Comparison of ENCODE assay signal across 14 cellular contexts in genomic region chrX:39475372-39475771, GRCh38.
A peak's percentile ranks its signal among the peaks of the same experiment; 100 is the strongest.
DNase-seq lines count a peak whose midpoint lies in the region; TF ChIP-seq lines count a peak whose summit lies in the region.
"Had no signal": no experiment of that assay in that cellular context is flagged by ENCODE, and none has a peak within 500 bp of the region (broad histone marks: within the 10 kb centered on the region; RNA-seq: fewer than 3 reads in every experiment).

No MANE protein-coding gene starts in this region.

- peaks cover 25% of the 10 kb centered on the region for H3K27me3 Mint-ChIP-seq in nephron progenitor cell (ENCODE audit: low read depth, poor library complexity)

- H3K4me3 Mint-ChIP-seq in nephron progenitor cell = no peak overlapping the region
- H3K4me3 Mint-ChIP-seq: T-cell had no signal

- H3K27me3 ChIP-seq in colonic mucosa = no peaks in the 10 kb centered on the region

- H3K9me3 ChIP-seq in colonic mucosa = no peaks in the 10 kb centered on the region

- no peaks in the 10 kb centered on the region for H3K36me3 ChIP-seq in colonic mucosa

- no peaks in the 10 kb centered on the region for H3K36me3 Mint-ChIP-seq in nephron progenitor cell (ENCODE audit: low read depth)
- H3K36me3 Mint-ChIP-seq: T-cell had no signal

- H3K4me3 ChIP-seq in colonic mucosa = no peak overlapping the region

- peaks cover 14% of the 10 kb centered on the region for H3K9me3 Mint-ChIP-seq in nephron progenitor cell
- H3K9me3 Mint-ChIP-seq: T-cell had no signal

- peak; percentile 17 for DNase-seq in NCI-H2107 treated with DMSO at 0.1 percent for 48 hours (lab: John Stamatoyannopoulos, UW; ENCODE audit: unreplicated experiment)
- DNase-seq in NCI-H2107 (lab: John Stamatoyannopoulos, UW) = no peak
- peak; percentile 38 for DNase-seq in NCI-H69 (lab: John Stamatoyannopoulos, UW)
- DNase-seq in ecto neural progenitor cell (ENCODE audit: low spot score) = peak; percentile 69
- DNase-seq in nephron progenitor cell = peak; percentile 9
- no peak for DNase-seq in colonic mucosa
- DNase-seq in NCI-H1092 treated with DMSO at 0.1 percent for 48 hours (lab: John Stamatoyannopoulos, UW) = no peak
- DNase-seq in epidermal melanocyte (ENCODE audit: insufficient read length, low spot score) = no peak
- DNase-seq: C1 segment of cervical spinal cord, MV-4-11, NCI-H1436, PC-3, T-cell had no signal

- intact Hi-C loops in colonic mucosa (cut with DNase I) = no loop called here

- H3K4me1 Mint-ChIP-seq in nephron progenitor cell = peaks cover 59% of the 10 kb centered on the region

- H3K4me1 ChIP-seq in colonic mucosa = no peaks in the 10 kb centered on the region

- TF ChIP-seq CTCF in nephron progenitor cell (IDR thresholded peaks at IDR 0.05) (no peak), colonic mucosa (IDR thresholded peaks at IDR 0.05) (no peak)

- no peak overlapping the region for H3K9ac ChIP-seq in colonic mucosa (ENCODE audit: low read depth in 2 of 2, low read length in 2 of 2)

- H3K27ac ChIP-seq in colonic mucosa = no peak overlapping the region
- H3K27ac ChIP-seq: 22Rv1 had no signal

- peak overlapping the region; percentile 37 for H3K27ac Mint-ChIP-seq in nephron progenitor cell
- H3K27ac Mint-ChIP-seq: T-cell had no signal

Comparison
In these comparisons a context has a peak if more than half of its experiments do, and no peak if none do; other contexts are left out.
1. DNase-seq: peak in NCI-H2107 treated with DMSO at 0.1 percent for 48 hours (single experiment), NCI-H69 (single experiment), ecto neural progenitor cell (single experiment) and nephron progenitor cell (single experiment); none in NCI-H2107 (single experiment), colonic mucosa (single experiment), NCI-H1092 treated with DMSO at 0.1 percent for 48 hours (single experiment) and epidermal melanocyte (single experiment).